Comparison of ENCODE assay signal across 1 cellular context in genomic region chr16:88825146-88825545, GRCh38.
TF ChIP-seq lines count a peak whose summit lies in the region.

No MANE protein-coding gene starts in this region.

TF ChIP-seq in K562, 482 proteins besides CTCF, POLR2A, EP300 and RAD21:
- 0 out of 2 replicates have a peak, but pooled peaks have one; percentile 7 for TF ChIP-seq POLR2G (IDR thresholded peaks at IDR 0.05; ENCODE audit: low read depth, low read length)
- TF ChIP-seq FOXJ2 (tag; IDR thresholded peaks at IDR 0.05) = no peak
